In genomic region chr1:194039578-194039977, GRCh38 we compare ENCODE assay signal across 17 cellular contexts.
A peak's percentile ranks its signal among the peaks of the same experiment; 100 is the strongest.
DNase-seq lines count a peak whose midpoint lies in the region; ATAC-seq, FAIRE-seq and TF ChIP-seq lines count a peak whose summit lies in the region.
"Had no signal": no experiment of that assay in that cellular context is flagged by ENCODE, and none has a peak within 500 bp of the region (broad histone marks: within the 10 kb centered on the region; RNA-seq: fewer than 3 reads in every experiment).

No MANE protein-coding gene starts in this region.

- no peaks in the 10 kb centered on the region for H3K27me3 Mint-ChIP-seq in CD4-positive, CD25-positive, alpha-beta regulatory T cell
- no peaks in the 10 kb centered on the region for H3K27me3 Mint-ChIP-seq in GM23338 (ENCODE audit: insufficient read depth, low read depth, poor library complexity)

- peaks cover 6% of the 10 kb centered on the region for H3K4me1 ChIP-seq in ACC112 (ENCODE audit: control insufficient read depth, insufficient read depth, low read length, unreplicated experiment)
- H3K4me1 ChIP-seq in CD4-positive, CD25-positive, alpha-beta regulatory T cell (ENCODE audit: control insufficient read depth, insufficient read depth, low read length, poor library complexity, severe bottlenecking) = peaks cover 7% of the 10 kb centered on the region
- H3K4me1 ChIP-seq in GM23338 (ENCODE audit: insufficient read depth) = no peaks in the 10 kb centered on the region

- peak in 1 of 3 donors; percentile 22 for DNase-seq in CD4-positive, CD25-positive, alpha-beta regulatory T cell
- no peak for DNase-seq in GM23338 (ENCODE audit: low spot score)
- DNase-seq in bronchial epithelial cell (ENCODE audit: low read depth) = peak; percentile 27
- no peak for DNase-seq in lower leg skin (ENCODE audit: low spot score in 2 of 2)
- no peak for DNase-seq in NCI-H1436 (lab: John Stamatoyannopoulos, UW)
- no peak for DNase-seq in occipital lobe (lab: John Stamatoyannopoulos, UW)
- no peak for DNase-seq in NCI-H2107 treated with DMSO at 0.1 percent for 48 hours (lab: John Stamatoyannopoulos, UW; ENCODE audit: unreplicated experiment)
- DNase-seq: DMS153, DMS79 treated with DMSO at 0.1 percent for 48 hours, EL, GOT3, H9 had no signal

- peaks cover 2% of the 10 kb centered on the region; the same call in 1 of the 2 replicates for H3K9me2 ChIP-seq in GM23338 (ENCODE audit: insufficient read depth)

- H2AFZ ChIP-seq in ACC112 (ENCODE audit: low read length, unreplicated experiment) (peak overlapping the region; percentile 65), GM23338 (0 out of 2 replicates have a peak overlapping the region, but pooled peaks have one; percentile 2)

- peaks cover 0 to 8% (median 0%) of the 10 kb centered on the region in 7 donors for H3K9me3 Mint-ChIP-seq in CD4-positive, CD25-positive, alpha-beta regulatory T cell
- H3K9me3 Mint-ChIP-seq in GM23338 = peaks cover 12% of the 10 kb centered on the region

- peak overlapping the region in 2 of 4 donors; percentile 53 to 73 for H3K4me3 Mint-ChIP-seq in CD4-positive, CD25-positive, alpha-beta regulatory T cell
- no peak overlapping the region for H3K4me3 Mint-ChIP-seq in GM23338
- H3K4me3 Mint-ChIP-seq: CD14-positive monocyte, H9 had no signal

- TF ChIP-seq POLR2A in lower leg skin (IDR thresholded peaks at IDR 0.05) = no peak

- no peak overlapping the region for H3K27ac ChIP-seq in ACC112 (ENCODE audit: low read depth, low read length)
- no peak overlapping the region for H3K27ac ChIP-seq in CD4-positive, CD25-positive, alpha-beta regulatory T cell (ENCODE audit: insufficient read depth, low read length, poor library complexity, severe bottlenecking)
- no peak overlapping the region for H3K27ac ChIP-seq in GM23338 (ENCODE audit: low read depth)
- H3K27ac ChIP-seq: A549 had no signal

- FAIRE-seq in bronchial epithelial cell (lab: Jason Lieb, UNC) = no peak
- FAIRE-seq: A549, G401.6, GM12891 had no signal

- peaks cover 5 to 28% (median 12%) of the 10 kb centered on the region in 4 donors for H3K4me1 Mint-ChIP-seq in CD4-positive, CD25-positive, alpha-beta regulatory T cell
- no peaks in the 10 kb centered on the region for H3K4me1 Mint-ChIP-seq in GM23338
- H3K4me1 Mint-ChIP-seq: CD14-positive monocyte, H9 had no signal

- H3K4me3 ChIP-seq in ACC112 (ENCODE audit: low read depth, low read length) = no peak overlapping the region
- H3K4me3 ChIP-seq in CD4-positive, CD25-positive, alpha-beta regulatory T cell (ENCODE audit: low read depth, low read length) = peak overlapping the region; percentile 23
- H3K4me3 ChIP-seq in GM23338 = no peak overlapping the region
- H3K4me3 ChIP-seq in bronchial epithelial cell (ENCODE audit: low read depth, low read length) = no peak overlapping the region
- H3K4me3 ChIP-seq in lower leg skin (ENCODE audit: low read depth, poor library complexity, severe bottlenecking) = no peak overlapping the region
- H3K4me3 ChIP-seq: A549 had no signal

- no peaks in the 10 kb centered on the region for H4K20me1 ChIP-seq in GM23338 (replicated peaks; ENCODE audit: insufficient read depth)

- no peaks in the 10 kb centered on the region for H3K36me3 ChIP-seq in ACC112 (ENCODE audit: insufficient read depth, low read length)
- no peaks in the 10 kb centered on the region for H3K36me3 ChIP-seq in CD4-positive, CD25-positive, alpha-beta regulatory T cell (ENCODE audit: control insufficient read depth, insufficient read depth, low read length)
- no peaks in the 10 kb centered on the region for H3K36me3 ChIP-seq in GM23338 (ENCODE audit: insufficient read depth)
- H3K36me3 ChIP-seq in bronchial epithelial cell (ENCODE audit: control insufficient read depth, insufficient read depth, low read length) = no peaks in the 10 kb centered on the region

- H3K9me3 ChIP-seq in CD4-positive, CD25-positive, alpha-beta regulatory T cell (ENCODE audit: control insufficient read depth in 2 of 2, low read length in 2 of 2) = peaks cover 0 to 2% of the 10 kb centered on the region in 2 experiments

- H3K27ac Mint-ChIP-seq in CD4-positive, CD25-positive, alpha-beta regulatory T cell = peak overlapping the region in 1 of 3 donors; percentile 51
- no peak overlapping the region for H3K27ac Mint-ChIP-seq in GM23338
- H3K27ac Mint-ChIP-seq: CD14-positive monocyte, H9 had no signal

- ATAC-seq in CD4-positive, CD25-positive, alpha-beta regulatory T cell (ENCODE audit: low read depth in 2 of 2) = peak in 1 of 2 donors; percentile 31
- ATAC-seq in GM23338 = no peak
- ATAC-seq: A549 had no signal

- intact Hi-C loops in lower leg skin (cut with DNase I; ENCODE audit: low total_unique reads) = no loop called here

- 26 to 46% methylated on average over 1 of the region's 1 CpG for WGBS in lower leg skin, 2 donors

- no peaks in the 10 kb centered on the region for H3K27me3 ChIP-seq in ACC112 (ENCODE audit: insufficient read depth, low read length)
- H3K27me3 ChIP-seq in CD4-positive, CD25-positive, alpha-beta regulatory T cell (ENCODE audit: control insufficient read depth, insufficient read depth, low read length) = no peaks in the 10 kb centered on the region
- H3K27me3 ChIP-seq in GM23338 (ENCODE audit: insufficient read depth) = no peaks in the 10 kb centered on the region
- H3K27me3 ChIP-seq in bronchial epithelial cell (ENCODE audit: control insufficient read depth, insufficient read depth, low read length) = no peaks in the 10 kb centered on the region

- H3K36me3 Mint-ChIP-seq in CD4-positive, CD25-positive, alpha-beta regulatory T cell = no peaks in the 10 kb centered on the region
- peaks cover 6% of the 10 kb centered on the region; the same call in 1 of the 3 replicates for H3K36me3 Mint-ChIP-seq in GM23338 (ENCODE audit: low read depth)
- H3K36me3 Mint-ChIP-seq: CD14-positive monocyte had no signal

- H3K79me2 ChIP-seq in ACC112 (ENCODE audit: control insufficient read depth, insufficient read depth, low read length, unreplicated experiment) = no peaks in the 10 kb centered on the region
- no peaks in the 10 kb centered on the region for H3K79me2 ChIP-seq in GM23338 (replicated peaks; ENCODE audit: insufficient read depth)

- TF ChIP-seq CTCF in GM23338 (conservative IDR thresholded peaks at IDR 0.05; ENCODE audit: low read depth in 2 of 2) (no peak), bronchial epithelial cell (IDR thresholded peaks at IDR 0.05; ENCODE audit: insufficient read depth, low read length, severe bottlenecking) (no peak), lower leg skin (IDR thresholded peaks at IDR 0.05) (no peak)

- H3F3A ChIP-seq in GM23338 (replicated peaks; ENCODE audit: low read depth) = no peaks in the 10 kb centered on the region

- no peak overlapping the region for H3K4me2 ChIP-seq in GM23338
- H3K4me2 ChIP-seq: A549 had no signal

TF ChIP-seq in GM23338, 12 proteins besides CTCF, POLR2A, EP300 and RAD21:
- no peak for TF ChIP-seq REST (IDR thresholded peaks at IDR 0.05; ENCODE audit: unreplicated experiment)
